In the genomic region with DNA sequence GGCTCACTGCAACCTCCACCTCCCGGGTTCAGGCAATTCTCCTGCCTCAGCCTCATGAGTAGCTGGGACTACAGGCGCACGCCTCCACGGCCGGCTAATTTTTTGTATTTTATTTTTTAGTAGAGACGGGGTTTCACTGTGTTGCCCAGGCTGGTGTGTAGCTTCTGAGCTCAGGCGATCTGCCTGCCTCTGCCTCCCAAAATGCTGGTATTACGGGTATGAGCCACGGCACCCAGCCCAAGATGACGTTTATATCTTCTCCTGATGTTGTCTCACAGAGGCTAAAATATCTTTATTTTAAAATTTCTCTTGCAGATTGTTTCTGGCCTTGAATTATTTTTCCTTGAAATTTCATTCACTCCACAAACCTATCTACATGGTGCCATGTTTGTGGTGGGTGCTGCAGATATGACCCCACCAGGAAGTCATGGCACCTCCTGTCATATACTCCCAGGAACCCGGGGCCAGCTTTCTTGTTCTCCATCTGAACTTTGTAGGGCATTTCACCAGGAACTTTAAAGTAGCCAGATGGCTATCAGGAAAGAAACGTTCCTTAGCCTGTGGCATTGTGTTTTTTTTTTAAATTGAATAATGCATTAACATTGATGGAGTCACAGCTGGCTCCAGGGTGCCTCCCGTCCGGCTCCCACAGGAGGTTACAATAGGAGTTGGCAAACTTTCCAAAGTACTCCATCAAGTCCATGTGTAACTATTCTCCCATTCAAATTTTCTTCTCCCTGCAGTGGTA, we compare ENCODE assay signal across 18 cellular contexts. TPM values are rescaled to one million over a fixed set of nuclear protein-coding genes. Genes with fewer than 3 reads are reported as not detected.
DNase-seq lines count a peak whose midpoint lies in the region; ATAC-seq and TF ChIP-seq lines count a peak whose summit lies in the region.
"Had no signal": no experiment of that assay in that cellular context is flagged by ENCODE, and none has a peak within 500 bp of the region (broad histone marks: within the 10 kb centered on the region; RNA-seq: fewer than 3 reads in every experiment).

No MANE protein-coding gene starts in this region.

- peak; percentile 43 for DNase-seq in DMS 273 (lab: John Stamatoyannopoulos, UW; ENCODE audit: unreplicated experiment)
- DNase-seq in DMS 273 treated with DMSO at 0.1 percent for 48 hours (lab: John Stamatoyannopoulos, UW), result no peak
- DNase-seq in neural progenitor cell (ENCODE audit: low spot score), result no peak
- DNase-seq in stimulated activated CD8-positive, alpha-beta memory T cell treated with anti-CD3 and anti-CD28 coated beads, Interleukin-4, amount 100 ng/mL, for 48 hours, result no peak
- no peak for DNase-seq in ureter (ENCODE audit: low spot score)
- no peak for DNase-seq in activated CD4-positive, CD25-positive, alpha-beta regulatory T cell (lab: John Stamatoyannopoulos, UW)
- DNase-seq: CD8-positive, alpha-beta memory T cell; DMS153; HFFc6; NCI-H1417; NCI-H187 treated with DMSO at 0.1 percent for 48 hours; NCI-H2171 treated with DMSO at 0.1 percent for 48 hours; NCI-H446 treated with DMSO at 0.1 percent for 48 hours; PC-3 had no signal

- H3K4me3 Mint-ChIP-seq in neural progenitor cell, result no peak overlapping the region
- H3K4me3 Mint-ChIP-seq: CD8-positive, alpha-beta memory T cell; HFFc6; IgD-negative memory B cell had no signal

- no peaks in the 10 kb centered on the region for H3K9me3 ChIP-seq in neural progenitor cell (ENCODE audit: low read depth)

- peak overlapping the region; percentile 72 for H3K27ac Mint-ChIP-seq in neural progenitor cell
- H3K27ac Mint-ChIP-seq: CD8-positive, alpha-beta memory T cell; HFFc6; IgD-negative memory B cell had no signal

- peaks cover 15% of the 10 kb centered on the region for H3K4me1 Mint-ChIP-seq in neural progenitor cell
- H3K4me1 Mint-ChIP-seq: CD8-positive, alpha-beta memory T cell had no signal

- H3K4me1 ChIP-seq in neural progenitor cell, result no peaks in the 10 kb centered on the region

- peaks cover 27% of the 10 kb centered on the region for H3K9me3 Mint-ChIP-seq in neural progenitor cell

- H3K36me3 ChIP-seq in neural progenitor cell, result no peaks in the 10 kb centered on the region

- no peak overlapping the region for H3K9ac ChIP-seq in neural progenitor cell

- no peak for TF ChIP-seq CTCF in neural progenitor cell (IDR thresholded peaks at IDR 0.05)

- peak; percentile 9 for ATAC-seq in esophagus mucosa
- ATAC-seq in HG02973 (IDR thresholded peaks at IDR 0.05; ENCODE audit: unreplicated experiment), result no peak
- ATAC-seq: PC-3 had no signal

- H3K36me3 Mint-ChIP-seq in neural progenitor cell, result peaks cover 2% of the 10 kb centered on the region
- H3K36me3 Mint-ChIP-seq: IgD-negative memory B cell had no signal

- no peaks in the 10 kb centered on the region for H3K79me2 ChIP-seq in neural progenitor cell (ENCODE audit: low read depth)

- no peaks in the 10 kb centered on the region for H3F3A ChIP-seq in neural progenitor cell (ENCODE audit: low read depth)

- no peaks in the 10 kb centered on the region for H3K27me3 Mint-ChIP-seq in neural progenitor cell (ENCODE audit: insufficient read depth, low read depth)

- no peak overlapping the region for H2AFZ ChIP-seq in neural progenitor cell (replicated peaks)

- no peak overlapping the region for H3K4me2 ChIP-seq in neural progenitor cell

- no peaks in the 10 kb centered on the region for H4K20me1 ChIP-seq in neural progenitor cell (ENCODE audit: low read depth)

- no peak overlapping the region for H3K4me3 ChIP-seq in neural progenitor cell

- H3K27me3 ChIP-seq in neural progenitor cell, result no peaks in the 10 kb centered on the region

- H3K27ac ChIP-seq in neural progenitor cell, result no peak overlapping the region
- H3K27ac ChIP-seq: 22Rv1 had no signal

RNA-seq across cellular contexts. Expression of a gene that starts 42.0 kb away (rescaled TPM):
- 2.4 TPM for total RNA-seq in esophagus mucosa
- 15.2 and 16.9 TPM in 2 replicates for total RNA-seq in neural progenitor cell (ENCODE audit: low replicate concordance)
- total RNA-seq in ureter, result 7.4 TPM

RNA-seq across cellular contexts. Expression of a gene that starts 56.8 kb away (rescaled TPM):
- total RNA-seq in esophagus mucosa, result 13.5 TPM
- 45.4 and 56.9 TPM in 2 replicates for total RNA-seq in neural progenitor cell (ENCODE audit: low replicate concordance)
- 21.8 TPM for total RNA-seq in ureter
